Comparison of ENCODE assay signal across 30 cellular contexts in genomic region chr20:37584238-37584807, GRCh38.
"Had no signal": no experiment of that assay in that cellular context is flagged by ENCODE, and none has a peak within 500 bp of the region (broad histone marks: within the 10 kb centered on the region; RNA-seq: fewer than 3 reads in every experiment).

No MANE protein-coding gene starts in this region.

- H3K4me2 ChIP-seq: hepatocyte had no signal

- H3K4me3 ChIP-seq: adrenal gland, body of pancreas, cardiac muscle cell, coronary artery, dorsolateral prefrontal cortex, gastroesophageal sphincter, hepatocyte, psoas muscle, right atrium auricular region, stomach, thyroid gland had no signal

- H3K9ac ChIP-seq: parathyroid adenoma had no signal

- H3K79me2 ChIP-seq: hepatocyte, parathyroid adenoma had no signal

- H2AFZ ChIP-seq: hepatocyte, parathyroid adenoma had no signal

- H3K9me3 ChIP-seq: adrenal gland, psoas muscle, thyroid gland had no signal

- H3K4me1 ChIP-seq: adrenal gland, body of pancreas, gastroesophageal sphincter, parathyroid adenoma, psoas muscle, right atrium auricular region, stomach, thyroid gland had no signal

- DNase-seq: activated CD4-positive, alpha-beta T cell treated with anti-CD3 and anti-CD28 coated beads for 4 hours; activated CD4-positive, alpha-beta T cell treated with anti-CD3 and anti-CD28 coated beads, Interleukin-2, amount 50 U/mL, for 48 hours; activated CD4-positive, CD25-positive, alpha-beta regulatory T cell; activated CD8-positive, alpha-beta memory T cell treated with anti-CD3 and anti-CD28 coated beads for 24 hours; activated effector memory CD4-positive, alpha-beta T cell treated with anti-CD3 and anti-CD28 coated beads, Interleukin-2, amount 50 U/mL, for 16 hours; activated naive CD4-positive, alpha-beta T cell treated with anti-CD3 and anti-CD28 coated beads for 36 hours; activated naive CD8-positive, alpha-beta T cell treated with anti-CD3 and anti-CD28 coated beads for 36 hours; adrenal gland; aorta; body of pancreas; dorsolateral prefrontal cortex; effector memory CD8-positive, alpha-beta T cell; islet precursor cell; left ventricle myocardium superior; mammary epithelial cell; occipital lobe; psoas muscle; stimulated activated CD4-positive, alpha-beta T cell treated with anti-CD3 and anti-CD28 coated beads, Interleukin-15, amount 100 ng/mL, for 24 hours; stimulated activated CD4-positive, alpha-beta T cell treated with anti-CD3 and anti-CD28 coated beads, Interleukin-2, amount 100 ng/mL, for 24 hours; stimulated activated naive B cell treated with anti-CD40 and anti-IgM and Interleukin-4, amounts not matched to agents 10 μg/mL and 1 μg/mL and 100 μg/mL, for 72 hours; stomach; T-helper 9 cell; thyroid gland had no signal

- H3K36me3 ChIP-seq: adrenal gland, cardiac muscle cell, gastroesophageal sphincter, right atrium auricular region, stomach, thyroid gland had no signal

- FAIRE-seq: endothelial cell of umbilical vein had no signal

- ATAC-seq: body of pancreas; effector memory CD8-positive, alpha-beta T cell; gastroesophageal sphincter; left ventricle myocardium superior; psoas muscle; stimulated activated naive B cell treated with anti-CD40 and anti-IgM and Interleukin-4, amounts not matched to agents 10 μg/mL and 1 μg/mL and 100 μg/mL, for 72 hours had no signal

- H3K27me3 ChIP-seq: cardiac muscle cell, hepatocyte, right atrium auricular region, thyroid gland had no signal

- H3K27ac ChIP-seq: adrenal gland, body of pancreas, cardiac muscle cell, coronary artery, dorsolateral prefrontal cortex, gastroesophageal sphincter, hepatocyte, parathyroid adenoma, psoas muscle, right atrium auricular region, stomach, thyroid gland had no signal
